9 cellular contexts compared by ENCODE assay signal in genomic region chr9:89564257-89564878, GRCh38. TPM values are rescaled to one million over a fixed set of nuclear protein-coding genes. Genes with fewer than 3 reads are reported as not detected.
DNase-seq lines count a peak whose midpoint lies in the region; ATAC-seq and TF ChIP-seq lines count a peak whose summit lies in the region.
"Had no signal": no experiment of that assay in that cellular context is flagged by ENCODE, and none has a peak within 500 bp of the region (broad histone marks: within the 10 kb centered on the region; RNA-seq: fewer than 3 reads in every experiment).

No MANE protein-coding gene starts in this region.

- H3K36me3 ChIP-seq in SJCRH30 (no peaks in the 10 kb centered on the region), body of pancreas (replicated peaks in 1 of 2; ENCODE audit: insufficient read depth in 1 of 2, low read depth in 2 of 2) (no peaks in the 10 kb centered on the region)

- H3K4me1 ChIP-seq in SJCRH30, result no peaks in the 10 kb centered on the region
- H3K4me1 ChIP-seq in foreskin keratinocyte, result no peaks in the 10 kb centered on the region
- peaks cover 17% of the 10 kb centered on the region for H3K4me1 ChIP-seq in body of pancreas

- no peak for TF ChIP-seq POLR2A in body of pancreas (IDR thresholded peaks at IDR 0.05)

- DNase-seq in NOMO-1 treated with DMSO at 0.1 percent for 48 hours (lab: John Stamatoyannopoulos, UW; ENCODE audit: unreplicated experiment), result peak; percentile 8
- DNase-seq in NOMO-1 treated with dmso at 0.1 percent for 144 hours (lab: John Stamatoyannopoulos, UW; ENCODE audit: unreplicated experiment), result no peak
- peak; percentile 75 to 84 for DNase-seq in SJCRH30
- DNase-seq in myocyte (ENCODE audit: low read depth), result peak; percentile 32
- DNase-seq in kidney glomerular epithelial cell (lab: John Stamatoyannopoulos, UW), result no peak
- DNase-seq in foreskin keratinocyte, result no peak
- no peak for DNase-seq in body of pancreas
- DNase-seq: CD4-positive, CD25-positive, alpha-beta regulatory T cell had no signal

- no peaks in the 10 kb centered on the region for H3K9me3 ChIP-seq in SJCRH30 (replicated peaks)
- no peaks in the 10 kb centered on the region for H3K9me3 ChIP-seq in body of pancreas

- no peak overlapping the region for H3K27ac ChIP-seq in SJCRH30
- H3K27ac ChIP-seq in foreskin keratinocyte, result no peak overlapping the region
- no peak overlapping the region for H3K27ac ChIP-seq in body of pancreas

- peak; percentile 86 for ATAC-seq in HG03439 (IDR thresholded peaks at IDR 0.05; ENCODE audit: unreplicated experiment)
- ATAC-seq in foreskin keratinocyte, result no peak
- no peak for ATAC-seq in body of pancreas

- H3K4me3 ChIP-seq in SJCRH30 (no peak overlapping the region), body of pancreas (no peak overlapping the region)

- no peak for TF ChIP-seq CTCF in foreskin keratinocyte (conservative IDR thresholded peaks at IDR 0.05)
- TF ChIP-seq CTCF in body of pancreas (IDR thresholded peaks at IDR 0.05), result no peak

- 71 to 89% methylated on average over 12 to 18 of the region's 18 CpGs for WGBS in body of pancreas, 2 donors

- intact Hi-C loops in body of pancreas (cut with DNase I), result no loop called here

- H3K27me3 ChIP-seq in SJCRH30, result no peaks in the 10 kb centered on the region
- no peaks in the 10 kb centered on the region for H3K27me3 ChIP-seq in foreskin keratinocyte
- H3K27me3 ChIP-seq in body of pancreas, result no peaks in the 10 kb centered on the region

RNA-seq across cellular contexts. Expression of gene GADD45G, which starts 40.4 kb away (rescaled TPM):
- 23.2 and 23.5 TPM in 2 replicates for total RNA-seq in SJCRH30 (2014; rRNA removed; shearing (Covaris generic))
- 24.1 and 81.1 TPM in 2 replicates for total RNA-seq in myocyte
- 42.4 TPM for polyA plus RNA-seq in myocyte (2012)
- not detected in 2 replicates for total RNA-seq in foreskin keratinocyte
- polyA plus RNA-seq in foreskin keratinocyte, result 0.06 TPM in 1 of 2 replicates, not detected in the other
- total RNA-seq in body of pancreas, result 10 to 100 TPM; 30.3 to 54.2 TPM

Comparison
In these comparisons a context has a peak if more than half of its experiments do, and no peak if none do; other contexts are left out.
1. DNase-seq: peak in NOMO-1 treated with DMSO at 0.1 percent for 48 hours (single experiment), SJCRH30 (2 of 2) and myocyte (single experiment); none in NOMO-1 treated with dmso at 0.1 percent for 144 hours (single experiment), kidney glomerular epithelial cell (single experiment), foreskin keratinocyte (0 of 2) and body of pancreas (0 of 4).
2. RNA of gene GADD45G, which starts 40.4 kb away (total RNA-seq): 30.3 to 54.2 TPM in body of pancreas, 24.1 to 81.1 TPM in myocyte and 23.2 to 23.5 TPM in SJCRH30; not detected in foreskin keratinocyte; every median in the first group is over 10 times any median in the second.